28 cellular contexts compared by ENCODE assay signal in genomic region chr1:175901076-175901475, GRCh38.
"Had no signal": no experiment of that assay in that cellular context is flagged by ENCODE, and none has a peak within 500 bp of the region (broad histone marks: within the 10 kb centered on the region; RNA-seq: fewer than 3 reads in every experiment).

No MANE protein-coding gene starts in this region.

- H3K4me3 ChIP-seq: ascending aorta, breast epithelium, cardiac muscle cell, colonic mucosa, gastrocnemius medialis, heart left ventricle had no signal

- H3K9me3 ChIP-seq: ascending aorta, colonic mucosa, gastrocnemius medialis had no signal

- H3K27ac Mint-ChIP-seq: activated CD4-positive, alpha-beta memory T cell treated with anti-CD3 and anti-CD28 coated beads, Interleukin-2, amount 10 ng/mL, durations not matched to agents 7 days and 5 days; activated CD4-positive, alpha-beta T cell treated with anti-CD3 and anti-CD28 coated beads, Interleukin-2, amount 10 ng/mL, durations not matched to agents 7 days and 5 days; activated naive CD4-positive, alpha-beta T cell treated with anti-CD3 and anti-CD28 coated beads for 36 hours; activated naive CD4-positive, alpha-beta T cell treated with anti-CD3 and anti-CD28 coated beads, Interleukin-2, amount 50 U/mL, for 24 hours; activated naive CD8-positive, alpha-beta T cell treated with anti-CD3 and anti-CD28 coated beads for 36 hours; activated naive CD8-positive, alpha-beta T cell treated with anti-CD3 and anti-CD28 coated beads, Interleukin-2, amount 50 U/mL, for 24 hours; activated T-helper 1 cell treated with anti-CD3 and anti-CD28 coated beads, Interleukin-12 subunit alpha, Interleukin-12 subunit beta, Interleukin-2, Interleukin-4 antibody, amounts not matched to agents 30 ng/mL and 10 ng/mL and 1 ng/mL, durations not matched to agents 14 hours and 24 hours and 36 hours; activated T-helper 2 cell treated with anti-CD3 and anti-CD28 coated beads, Interferon-gamma antibody, Interleukin-2, Interleukin-4, amounts not matched to agents 10 μg/mL and 5 μg/mL and 100 μg/mL, durations not matched to agents 14 hours and 24 hours and 36 hours; brain had no signal

- H3K9me3 Mint-ChIP-seq: activated CD4-positive, alpha-beta memory T cell treated with anti-CD3 and anti-CD28 coated beads, Interleukin-2, amount 10 ng/mL, durations not matched to agents 7 days and 5 days; activated CD4-positive, alpha-beta T cell treated with anti-CD3 and anti-CD28 coated beads, Interleukin-2, amount 10 ng/mL, durations not matched to agents 7 days and 5 days; activated naive CD4-positive, alpha-beta T cell treated with anti-CD3 and anti-CD28 coated beads for 36 hours; activated naive CD4-positive, alpha-beta T cell treated with anti-CD3 and anti-CD28 coated beads, Interleukin-2, amount 50 U/mL, for 24 hours; activated naive CD8-positive, alpha-beta T cell treated with anti-CD3 and anti-CD28 coated beads for 36 hours; activated naive CD8-positive, alpha-beta T cell treated with anti-CD3 and anti-CD28 coated beads, Interleukin-2, amount 50 U/mL, for 24 hours; activated T-helper 1 cell treated with anti-CD3 and anti-CD28 coated beads, Interleukin-12 subunit alpha, Interleukin-12 subunit beta, Interleukin-2, Interleukin-4 antibody, amounts not matched to agents 30 ng/mL and 10 ng/mL and 1 ng/mL, durations not matched to agents 14 hours and 24 hours and 36 hours; activated T-helper 2 cell treated with anti-CD3 and anti-CD28 coated beads, Interferon-gamma antibody, Interleukin-2, Interleukin-4, amounts not matched to agents 10 μg/mL and 5 μg/mL and 100 μg/mL, durations not matched to agents 14 hours and 24 hours and 36 hours had no signal

- ATAC-seq: activated naive CD8-positive, alpha-beta T cell treated with anti-CD3 and anti-CD28 coated beads, Interleukin-2, amount 50 U/mL, for 24 hours; esophagus mucosa; foreskin keratinocyte; gastrocnemius medialis; heart left ventricle had no signal

- H3K36me3 Mint-ChIP-seq: activated naive CD4-positive, alpha-beta T cell treated with anti-CD3 and anti-CD28 coated beads, Interleukin-2, amount 50 U/mL, for 24 hours had no signal

- H3K27me3 ChIP-seq: ascending aorta, breast epithelium, cardiac muscle cell, colonic mucosa, foreskin keratinocyte, gastrocnemius medialis, heart left ventricle had no signal

- DNase-seq: activated CD4-positive, alpha-beta memory T cell treated with anti-CD3 and anti-CD28 coated beads, Interleukin-2, amount 10 ng/mL, durations not matched to agents 7 days and 5 days; activated CD4-positive, alpha-beta T cell treated with anti-CD3 and anti-CD28 coated beads for 4 hours; activated CD4-positive, alpha-beta T cell treated with anti-CD3 and anti-CD28 coated beads, Interleukin-2, amount 10 ng/mL, durations not matched to agents 7 days and 5 days; activated CD4-positive, alpha-beta T cell treated with anti-CD3 and anti-CD28 coated beads, Interleukin-2, amount 50 U/mL, for 4 hours; activated CD4-positive, CD25-positive, alpha-beta regulatory T cell; activated CD4-positive, CD25-positive, alpha-beta regulatory T cell treated with anti-CD3 and anti-CD28 coated beads, Interleukin-2, amount 50 U/mL, for 72 hours; activated effector memory CD4-positive, alpha-beta T cell treated with anti-CD3 and anti-CD28 coated beads, Interleukin-2, amount 50 U/mL, for 16 hours; activated naive CD4-positive, alpha-beta T cell treated with anti-CD3 and anti-CD28 coated beads for 36 hours; activated naive CD8-positive, alpha-beta T cell treated with anti-CD3 and anti-CD28 coated beads for 36 hours; activated naive CD8-positive, alpha-beta T cell treated with anti-CD3 and anti-CD28 coated beads, Interleukin-2, amount 50 U/mL, for 24 hours; activated T-cell treated with anti-CD3 and anti-CD28 coated beads, Interleukin-2, amount 50 U/mL, for 48 hours; central memory CD4-positive, alpha-beta T cell; cerebellar nuclear complex; colonic mucosa; effector CD8-positive, alpha-beta T cell; foreskin keratinocyte; gastrocnemius medialis; glutamatergic neuron; heart left ventricle; T-helper 2 cell had no signal

- H3K36me3 ChIP-seq: ascending aorta, breast epithelium, cardiac muscle cell, colonic mucosa, gastrocnemius medialis, heart left ventricle had no signal

- H3K4me3 Mint-ChIP-seq: activated CD4-positive, alpha-beta memory T cell treated with anti-CD3 and anti-CD28 coated beads, Interleukin-2, amount 10 ng/mL, durations not matched to agents 7 days and 5 days; activated CD4-positive, alpha-beta T cell treated with anti-CD3 and anti-CD28 coated beads, Interleukin-2, amount 10 ng/mL, durations not matched to agents 7 days and 5 days; activated naive CD4-positive, alpha-beta T cell treated with anti-CD3 and anti-CD28 coated beads for 36 hours; activated naive CD4-positive, alpha-beta T cell treated with anti-CD3 and anti-CD28 coated beads, Interleukin-2, amount 50 U/mL, for 24 hours; activated naive CD8-positive, alpha-beta T cell treated with anti-CD3 and anti-CD28 coated beads for 36 hours; activated naive CD8-positive, alpha-beta T cell treated with anti-CD3 and anti-CD28 coated beads, Interleukin-2, amount 50 U/mL, for 24 hours; activated T-helper 1 cell treated with anti-CD3 and anti-CD28 coated beads, Interleukin-12 subunit alpha, Interleukin-12 subunit beta, Interleukin-2, Interleukin-4 antibody, amounts not matched to agents 30 ng/mL and 10 ng/mL and 1 ng/mL, durations not matched to agents 14 hours and 24 hours and 36 hours; brain had no signal

- H3K4me1 Mint-ChIP-seq: activated CD4-positive, alpha-beta memory T cell treated with anti-CD3 and anti-CD28 coated beads, Interleukin-2, amount 10 ng/mL, durations not matched to agents 7 days and 5 days; activated CD4-positive, alpha-beta T cell treated with anti-CD3 and anti-CD28 coated beads, Interleukin-2, amount 10 ng/mL, durations not matched to agents 7 days and 5 days; activated naive CD4-positive, alpha-beta T cell treated with anti-CD3 and anti-CD28 coated beads, Interleukin-2, amount 50 U/mL, for 24 hours; activated naive CD8-positive, alpha-beta T cell treated with anti-CD3 and anti-CD28 coated beads for 36 hours; activated naive CD8-positive, alpha-beta T cell treated with anti-CD3 and anti-CD28 coated beads, Interleukin-2, amount 50 U/mL, for 24 hours; brain had no signal

- H3K27me3 Mint-ChIP-seq: activated CD4-positive, alpha-beta memory T cell treated with anti-CD3 and anti-CD28 coated beads, Interleukin-2, amount 10 ng/mL, durations not matched to agents 7 days and 5 days; activated CD4-positive, alpha-beta T cell treated with anti-CD3 and anti-CD28 coated beads, Interleukin-2, amount 10 ng/mL, durations not matched to agents 7 days and 5 days; activated naive CD4-positive, alpha-beta T cell treated with anti-CD3 and anti-CD28 coated beads, Interleukin-2, amount 50 U/mL, for 24 hours; activated naive CD8-positive, alpha-beta T cell treated with anti-CD3 and anti-CD28 coated beads for 36 hours; activated naive CD8-positive, alpha-beta T cell treated with anti-CD3 and anti-CD28 coated beads, Interleukin-2, amount 50 U/mL, for 24 hours; brain had no signal

- H3K27ac ChIP-seq: ascending aorta, breast epithelium, cardiac muscle cell, colonic mucosa, foreskin keratinocyte, gastrocnemius medialis, heart left ventricle had no signal

- H3K4me1 ChIP-seq: ascending aorta, breast epithelium, colonic mucosa, foreskin keratinocyte, gastrocnemius medialis, heart left ventricle had no signal
